ENCODE assay signal across 1 cellular context in the genomic region with DNA sequence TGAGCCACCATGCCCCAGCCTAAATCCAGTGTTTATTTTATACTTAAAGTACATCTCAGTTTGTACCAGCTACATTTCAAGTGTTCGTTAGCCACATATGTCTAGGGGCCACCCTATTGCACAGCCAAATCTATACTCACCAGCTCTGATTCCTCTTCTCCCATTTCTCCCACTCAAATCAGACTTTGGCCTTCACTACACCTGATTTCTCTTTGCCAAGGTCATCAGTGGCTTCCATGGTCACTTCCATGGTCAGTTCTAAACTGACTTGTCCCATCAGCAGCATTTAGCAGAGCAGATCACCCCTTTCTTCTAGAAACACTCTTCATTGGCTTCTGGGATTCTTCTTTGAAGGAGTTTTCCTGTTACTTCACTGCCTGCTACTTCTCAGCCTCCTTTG.
TF ChIP-seq lines count a peak whose summit lies in the region.

No MANE protein-coding gene starts in this region.

TF ChIP-seq in H1, 55 proteins besides CTCF, POLR2A, EP300 and RAD21:
- TF ChIP-seq NANOG (IDR thresholded peaks at IDR 0.05; ENCODE audit: insufficient read depth, low read depth, low read length, poor library complexity, severe bottlenecking) (no peak), TBP (IDR thresholded peaks at IDR 0.05; ENCODE audit: low read depth, low read length) (no peak), SP1 (IDR thresholded peaks at IDR 0.05; ENCODE audit: low read depth, low read length) (no peak), BACH1 (IDR thresholded peaks at IDR 0.05; ENCODE audit: low read length) (no peak)
